In genomic region chr16:3788711-3789374, GRCh38 we compare ENCODE assay signal across 24 cellular contexts.
DNase-seq lines count a peak whose midpoint lies in the region; ATAC-seq and TF ChIP-seq lines count a peak whose summit lies in the region.
"Had no signal": no experiment of that assay in that cellular context is flagged by ENCODE, and none has a peak within 500 bp of the region (broad histone marks: within the 10 kb centered on the region; RNA-seq: fewer than 3 reads in every experiment).

No MANE protein-coding gene starts in this region.

- peak overlapping the region; percentile 35 for H3K4me3 Mint-ChIP-seq in activated CD8-positive, alpha-beta T cell treated with anti-CD3 and anti-CD28 coated beads, Interleukin-2, amount 10 ng/mL, durations not matched to agents 7 days and 5 days
- H3K4me3 Mint-ChIP-seq in activated CD8-positive, alpha-beta T cell treated with anti-CD3 and anti-CD28 coated beads for 36 hours, result no peak overlapping the region
- peak overlapping the region; percentile 68 to 77 for H3K4me3 Mint-ChIP-seq in effector memory CD8-positive, alpha-beta T cell
- no peak overlapping the region for H3K4me3 Mint-ChIP-seq in stimulated activated memory B cell treated with anti-CD40 and anti-IgM and Interleukin-4, amounts not matched to agents 10 μg/mL and 1 μg/mL and 100 μg/mL, for 72 hours

- peaks cover 16% of the 10 kb centered on the region; the same call in 1 of the 2 replicates for H3K36me3 ChIP-seq in KMS-11 (ENCODE audit: insufficient read depth)

- no peak overlapping the region; the same call in 1 of the 2 replicates for H3K27ac ChIP-seq in KMS-11
- H3K27ac ChIP-seq: A549, foreskin keratinocyte, heart right ventricle, PC-9, upper lobe of left lung had no signal

- no peak overlapping the region for H2AFZ ChIP-seq in KMS-11 (ENCODE audit: low read depth)
- H2AFZ ChIP-seq: PC-9 had no signal

- peaks cover 5% of the 10 kb centered on the region; the same call in 1 of the 2 replicates for H3K79me2 ChIP-seq in KMS-11 (ENCODE audit: insufficient read depth, low read depth)

- no peak for TF ChIP-seq CTCF in activated CD8-positive, alpha-beta T cell treated with anti-CD3 and anti-CD28 coated beads for 36 hours (IDR thresholded peaks at IDR 0.05)
- no peak for TF ChIP-seq CTCF in KMS-11 (conservative IDR thresholded peaks at IDR 0.05; ENCODE audit: low read depth, low read length)

- H3K27me3 Mint-ChIP-seq in activated CD8-positive, alpha-beta T cell treated with anti-CD3 and anti-CD28 coated beads, Interleukin-2, amount 10 ng/mL, durations not matched to agents 7 days and 5 days (ENCODE audit: low read depth), result no peaks in the 10 kb centered on the region
- H3K27me3 Mint-ChIP-seq in activated CD8-positive, alpha-beta T cell treated with anti-CD3 and anti-CD28 coated beads for 36 hours, result no peaks in the 10 kb centered on the region
- no peaks in the 10 kb centered on the region for H3K27me3 Mint-ChIP-seq in effector memory CD8-positive, alpha-beta T cell
- H3K27me3 Mint-ChIP-seq in stimulated activated memory B cell treated with anti-CD40 and anti-IgM and Interleukin-4, amounts not matched to agents 10 μg/mL and 1 μg/mL and 100 μg/mL, for 72 hours, result no peaks in the 10 kb centered on the region

- H3K4me3 ChIP-seq in KMS-11 (IDR thresholded peaks at IDR 0.05; ENCODE audit: insufficient read depth, low read depth, low read length), result no peak overlapping the region
- H3K4me3 ChIP-seq: A549, heart right ventricle, PC-9, upper lobe of left lung had no signal

- H3K36me3 Mint-ChIP-seq in activated CD8-positive, alpha-beta T cell treated with anti-CD3 and anti-CD28 coated beads, Interleukin-2, amount 10 ng/mL, durations not matched to agents 7 days and 5 days (ENCODE audit: low read depth), result peaks cover 66% of the 10 kb centered on the region
- peaks cover 45% of the 10 kb centered on the region for H3K36me3 Mint-ChIP-seq in activated CD8-positive, alpha-beta T cell treated with anti-CD3 and anti-CD28 coated beads for 36 hours (ENCODE audit: low read depth)
- H3K36me3 Mint-ChIP-seq in effector memory CD8-positive, alpha-beta T cell (ENCODE audit: insufficient read depth), result peaks cover 63% of the 10 kb centered on the region
- H3K36me3 Mint-ChIP-seq in stimulated activated memory B cell treated with anti-CD40 and anti-IgM and Interleukin-4, amounts not matched to agents 10 μg/mL and 1 μg/mL and 100 μg/mL, for 72 hours, result peaks cover 45% of the 10 kb centered on the region

- H3K4me1 Mint-ChIP-seq in activated CD8-positive, alpha-beta T cell treated with anti-CD3 and anti-CD28 coated beads, Interleukin-2, amount 10 ng/mL, durations not matched to agents 7 days and 5 days (ENCODE audit: low read depth), result peaks cover 58% of the 10 kb centered on the region
- peaks cover 41% of the 10 kb centered on the region for H3K4me1 Mint-ChIP-seq in activated CD8-positive, alpha-beta T cell treated with anti-CD3 and anti-CD28 coated beads for 36 hours (ENCODE audit: low read depth)
- peaks cover 41 to 42% of the 10 kb centered on the region in 2 donors for H3K4me1 Mint-ChIP-seq in effector memory CD8-positive, alpha-beta T cell (ENCODE audit: low read depth in 2 of 2)
- H3K4me1 Mint-ChIP-seq in stimulated activated memory B cell treated with anti-CD40 and anti-IgM and Interleukin-4, amounts not matched to agents 10 μg/mL and 1 μg/mL and 100 μg/mL, for 72 hours, result peaks cover 66% of the 10 kb centered on the region

- peak; percentile 21 for ATAC-seq in activated CD8-positive, alpha-beta T cell treated with anti-CD3 and anti-CD28 coated beads, Interleukin-2, amount 10 ng/mL, durations not matched to agents 7 days and 5 days
- no peak for ATAC-seq in activated CD8-positive, alpha-beta T cell treated with anti-CD3 and anti-CD28 coated beads for 36 hours
- no peak for ATAC-seq in effector memory CD8-positive, alpha-beta T cell (replicated peaks)
- no peak for ATAC-seq in stimulated activated memory B cell treated with anti-CD40 and anti-IgM and Interleukin-4, amounts not matched to agents 10 μg/mL and 1 μg/mL and 100 μg/mL, for 72 hours
- ATAC-seq in HG03521 (IDR thresholded peaks at IDR 0.05; ENCODE audit: unreplicated experiment), result no peak
- ATAC-seq: A549, esophagus mucosa, foreskin keratinocyte, heart right ventricle had no signal

- no peak overlapping the region for H3K9ac ChIP-seq in KMS-11

- H3K4me1 ChIP-seq in KMS-11 (ENCODE audit: low read depth, poor library complexity, severe bottlenecking), result peaks cover 35% of the 10 kb centered on the region
- H3K4me1 ChIP-seq: A549, foreskin keratinocyte had no signal

- CTCF ChIA-PET in activated CD8-positive, alpha-beta T cell treated with anti-CD3 and anti-CD28 coated beads, Interleukin-2, amount 10 ng/mL, durations not matched to agents 7 days and 5 days (lab: Charles Lee), result interaction anchor here (1.9 kb wide), 1 partner anchor 90 kb away, joined by 5 read pairs; no protein-coding TSS in a partner anchor
- CTCF ChIA-PET in activated CD8-positive, alpha-beta T cell treated with anti-CD3 and anti-CD28 coated beads for 36 hours (lab: Charles Lee), result no interaction called here

- H3K9me3 Mint-ChIP-seq in activated CD8-positive, alpha-beta T cell treated with anti-CD3 and anti-CD28 coated beads, Interleukin-2, amount 10 ng/mL, durations not matched to agents 7 days and 5 days (ENCODE audit: insufficient read depth), result no peaks in the 10 kb centered on the region
- H3K9me3 Mint-ChIP-seq in activated CD8-positive, alpha-beta T cell treated with anti-CD3 and anti-CD28 coated beads for 36 hours, result no peaks in the 10 kb centered on the region
- H3K9me3 Mint-ChIP-seq in effector memory CD8-positive, alpha-beta T cell, result no peaks in the 10 kb centered on the region
- H3K9me3 Mint-ChIP-seq in stimulated activated memory B cell treated with anti-CD40 and anti-IgM and Interleukin-4, amounts not matched to agents 10 μg/mL and 1 μg/mL and 100 μg/mL, for 72 hours, result no peaks in the 10 kb centered on the region

- DNase-seq in activated CD8-positive, alpha-beta T cell treated with anti-CD3 and anti-CD28 coated beads, Interleukin-2, amount 10 ng/mL, durations not matched to agents 7 days and 5 days, result no peak
- no peak for DNase-seq in activated CD8-positive, alpha-beta T cell treated with anti-CD3 and anti-CD28 coated beads for 36 hours
- DNase-seq in effector memory CD8-positive, alpha-beta T cell, result no peak
- DNase-seq in KG1 (lab: John Stamatoyannopoulos, UW) (no peak), ACHN (no peak)
- DNase-seq: activated CD4-positive, alpha-beta T cell treated with anti-CD3 and anti-CD28 coated beads for 4 hours; activated CD8-positive, alpha-beta memory T cell treated with anti-CD3 and anti-CD28 coated beads, Interleukin-2, amount 50 U/mL, for 4 hours; activated effector memory CD4-positive, alpha-beta T cell treated with anti-CD3 and anti-CD28 coated beads, Interleukin-2, amount 50 U/mL, for 16 hours; foreskin keratinocyte; heart right ventricle; Karpas-422; midbrain; NCI-H1694; NCI-H510A; PC-9; SHP77 treated with DMSO at 0.1 percent for 48 hours; stimulated activated CD4-positive, alpha-beta T cell treated with anti-CD3 and anti-CD28 coated beads, Interleukin-15, amount 100 ng/mL, for 24 hours; SW 1271; upper lobe of left lung had no signal

- in situ Hi-C loops in ACHN (cut with HindIII; ENCODE audit: low pct_ligation_motif_present, low pct_unique_long_range_greater_than_20kb, low sequenced_read_pairs), result no loop called here

- intact Hi-C loops in activated CD8-positive, alpha-beta T cell treated with anti-CD3 and anti-CD28 coated beads for 36 hours (cut with micrococcal nuclease), result no loop called here

- H3K27ac Mint-ChIP-seq in activated CD8-positive, alpha-beta T cell treated with anti-CD3 and anti-CD28 coated beads, Interleukin-2, amount 10 ng/mL, durations not matched to agents 7 days and 5 days, result peak overlapping the region; percentile 31
- H3K27ac Mint-ChIP-seq in activated CD8-positive, alpha-beta T cell treated with anti-CD3 and anti-CD28 coated beads for 36 hours, result no peak overlapping the region
- peak overlapping the region in 1 of 2 donors; percentile 82 for H3K27ac Mint-ChIP-seq in effector memory CD8-positive, alpha-beta T cell
- H3K27ac Mint-ChIP-seq in stimulated activated memory B cell treated with anti-CD40 and anti-IgM and Interleukin-4, amounts not matched to agents 10 μg/mL and 1 μg/mL and 100 μg/mL, for 72 hours, result peak overlapping the region; percentile 81

- peak overlapping the region; percentile 40 for H3K4me2 ChIP-seq in KMS-11
- H3K4me2 ChIP-seq: A549, PC-9 had no signal

- no peaks in the 10 kb centered on the region for H3K27me3 ChIP-seq in KMS-11 (ENCODE audit: insufficient read depth, low read depth)
- H3K27me3 ChIP-seq: foreskin keratinocyte, heart right ventricle, upper lobe of left lung had no signal

- peaks cover 43% of the 10 kb centered on the region for H4K20me1 ChIP-seq in KMS-11 (ENCODE audit: insufficient read depth)

- POLR2A ChIA-PET in activated CD8-positive, alpha-beta T cell treated with anti-CD3 and anti-CD28 coated beads, Interleukin-2, amount 10 ng/mL, durations not matched to agents 7 days and 5 days (lab: Charles Lee), result no interaction called here
- POLR2A ChIA-PET in activated CD8-positive, alpha-beta T cell treated with anti-CD3 and anti-CD28 coated beads for 36 hours (lab: Charles Lee), result interaction anchor here (0.6 kb wide), 1 partner anchor 90 kb away, joined by 4 read pairs; no protein-coding TSS in a partner anchor

Comparison
In these comparisons a context has a peak if more than half of its experiments do, and no peak if none do; other contexts are left out.
1. H3K4me3 Mint-ChIP-seq: peak in activated CD8-positive, alpha-beta T cell treated with anti-CD3 and anti-CD28 coated beads, Interleukin-2, amount 10 ng/mL, durations not matched to agents 7 days and 5 days (single experiment) and effector memory CD8-positive, alpha-beta T cell (2 of 2); none in activated CD8-positive, alpha-beta T cell treated with anti-CD3 and anti-CD28 coated beads for 36 hours (single experiment) and stimulated activated memory B cell treated with anti-CD40 and anti-IgM and Interleukin-4, amounts not matched to agents 10 μg/mL and 1 μg/mL and 100 μg/mL, for 72 hours (single experiment).